Comparison of ENCODE assay signal across 8 cellular contexts in genomic region chr4:93764647-93765246, GRCh38.
DNase-seq lines count a peak whose midpoint lies in the region; ATAC-seq, FAIRE-seq and TF ChIP-seq lines count a peak whose summit lies in the region.

No MANE protein-coding gene starts in this region.

- no peak overlapping the region for H3K9ac ChIP-seq in neuronal stem cell (ENCODE audit: low read depth, low read length, poor library complexity)

- BruUV-seq in OCI-LY7 (replicated peaks; lab: Mats Ljungman, UMichigan) = no TSS peak

- H3K4ac ChIP-seq in neuronal stem cell (ENCODE audit: low read length) = no peak overlapping the region

- no peaks in the 10 kb centered on the region for H4K20me1 ChIP-seq in OCI-LY7 (ENCODE audit: insufficient read depth, low read length)

- peak; percentile 86 for TF ChIP-seq CTCF in OCI-LY7 (conservative IDR thresholded peaks at IDR 0.05; ENCODE audit: low read length)

- no peak overlapping the region for H2BK120ac ChIP-seq in neuronal stem cell (ENCODE audit: low read depth, low read length)

- no peaks in the 10 kb centered on the region for H3K79me2 ChIP-seq in OCI-LY7 (ENCODE audit: insufficient read depth, low read depth, low read length)

- no peaks in the 10 kb centered on the region for H3K9me2 ChIP-seq in OCI-LY7 (ENCODE audit: insufficient read depth, low read length)

- POLR2A ChIA-PET in OCI-LY7 (lab: Charles Lee) = no interaction called here

- no peaks in the 10 kb centered on the region for H3K79me1 ChIP-seq in neuronal stem cell (ENCODE audit: low read depth, low read length)

- peak; percentile 90 for FAIRE-seq in endometrium (lab: Jason Lieb, UNC)

- H2BK5ac ChIP-seq in neuronal stem cell (ENCODE audit: low read length) = no peak overlapping the region

- H3K4me1 ChIP-seq in OCI-LY7 (ENCODE audit: insufficient read depth, low read length, poor library complexity, severe bottlenecking) (no peaks in the 10 kb centered on the region), neuronal stem cell (ENCODE audit: control insufficient read depth in 2 of 2, insufficient read depth in 1 of 2, low read depth in 1 of 2, low read length in 2 of 2) (no peaks in the 10 kb centered on the region)

- no peak overlapping the region for H3K4me2 ChIP-seq in OCI-LY7 (ENCODE audit: low read length)
- H3K4me2 ChIP-seq in neuronal stem cell (ENCODE audit: insufficient read depth, low read length, poor library complexity, severe bottlenecking) = no peak overlapping the region

- no peak overlapping the region for H2BK15ac ChIP-seq in neuronal stem cell (ENCODE audit: low read length)

- H2BK12ac ChIP-seq in neuronal stem cell (ENCODE audit: low read length) = no peak overlapping the region

- H3K23ac ChIP-seq in neuronal stem cell (ENCODE audit: low read depth, low read length, poor library complexity) = no peak overlapping the region

- intact Hi-C loops in OCI-LY7 (cut with micrococcal nuclease; ENCODE audit: unreplicated experiment) = no loop called here

- no peak overlapping the region for H3K18ac ChIP-seq in neuronal stem cell (ENCODE audit: low read length)

- H3K4me3 ChIP-seq in OCI-LY7 (ENCODE audit: low read depth, low read length, poor library complexity, severe bottlenecking) (no peak overlapping the region), neuronal stem cell (ENCODE audit: low read length in 2 of 2) (no peak overlapping the region)

- DNase-seq in DMS53 treated with DMSO at 0.1 percent for 48 hours (lab: John Stamatoyannopoulos, UW; ENCODE audit: unreplicated experiment) (peak; percentile 32), OCI-LY7 (ENCODE audit: low spot score) (peak; percentile 38), neuronal stem cell (ENCODE audit: low spot score) (peak; percentile 45), mesenteric fat pad (ENCODE audit: low spot score) (no peak), amniotic stem cell (lab: John Stamatoyannopoulos, UW) (no peak)

- H3K27ac ChIP-seq in OCI-LY7 (ENCODE audit: low read depth, low read length, poor library complexity, severe bottlenecking) (no peak overlapping the region), neuronal stem cell (replicated peaks; ENCODE audit: low read length) (no peak overlapping the region)

- no CpG with 5 or more reads among the region's 5 CpGs for WGBS in neuronal stem cell (ENCODE audit: extremely low coverage in 2 of 2, insufficient read length in 2 of 2, insufficient replicate concordance in 1 of 2), 2 donors

- H4K91ac ChIP-seq in neuronal stem cell (ENCODE audit: low read depth, low read length, poor library complexity) = no peak overlapping the region

- H3K9me3 ChIP-seq in OCI-LY7 (ENCODE audit: low read length) (no peaks in the 10 kb centered on the region), neuronal stem cell (replicated peaks in 1 of 2; ENCODE audit: control insufficient read depth in 2 of 2, insufficient read depth in 1 of 2, low read depth in 1 of 2, low read length in 2 of 2) (no peaks in the 10 kb centered on the region)

- no peak overlapping the region for H2AK5ac ChIP-seq in neuronal stem cell (ENCODE audit: low read depth, low read length)

- H2AFZ ChIP-seq in OCI-LY7 (ENCODE audit: low read length) (no peak overlapping the region), neuronal stem cell (ENCODE audit: low read length) (no peak overlapping the region)

- no peak overlapping the region for H3K14ac ChIP-seq in neuronal stem cell (ENCODE audit: low read length)

- no peaks in the 10 kb centered on the region for H3K36me3 ChIP-seq in OCI-LY7 (ENCODE audit: insufficient read depth, low read length)
- no peaks in the 10 kb centered on the region for H3K36me3 ChIP-seq in neuronal stem cell (replicated peaks in 1 of 2; ENCODE audit: control insufficient read depth in 2 of 2, insufficient read depth in 2 of 2, low read length in 2 of 2)

- CTCF ChIA-PET in OCI-LY7 (lab: Charles Lee; ENCODE audit: unreplicated experiment) = no interaction called here

- H4K8ac ChIP-seq in neuronal stem cell (ENCODE audit: low read depth, low read length) = no peak overlapping the region

- peak; percentile 79 for ATAC-seq in GM19351 (IDR thresholded peaks at IDR 0.05; ENCODE audit: unreplicated experiment)
- ATAC-seq in HG03460 (IDR thresholded peaks at IDR 0.05; ENCODE audit: unreplicated experiment) = peak; percentile 60

- no peaks in the 10 kb centered on the region for H3K27me3 ChIP-seq in neuronal stem cell (ENCODE audit: control insufficient read depth in 3 of 3, insufficient read depth in 3 of 3, low read depth in 1 of 3, low read length in 3 of 3)

Comparison
In these comparisons a context has a peak if more than half of its experiments do, and no peak if none do; other contexts are left out.
1. DNase-seq: peak in DMS53 treated with DMSO at 0.1 percent for 48 hours (single experiment), OCI-LY7 (single experiment) and neuronal stem cell (single experiment); none in mesenteric fat pad (single experiment) and amniotic stem cell (single experiment).